ENCODE assay signal across 25 cellular contexts in the genomic region with DNA sequence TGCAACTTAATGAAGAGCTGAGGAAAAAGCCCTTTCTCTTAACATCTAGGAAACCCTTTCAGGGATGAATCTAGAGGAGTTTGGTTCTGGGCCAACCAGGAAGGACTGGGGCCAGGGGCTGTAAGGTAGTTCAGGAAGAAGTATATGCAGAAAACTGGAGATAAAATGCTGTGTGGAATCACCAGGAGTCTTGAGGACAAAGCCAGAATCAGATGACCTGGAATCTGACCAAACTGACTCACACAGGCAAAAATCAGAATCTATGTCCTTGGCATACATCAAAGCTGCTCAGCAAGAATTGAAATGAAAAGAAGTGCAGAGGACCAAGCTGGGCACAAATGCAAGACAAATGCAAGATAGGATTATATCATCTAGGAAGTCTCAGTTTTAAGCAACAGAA. TPM values are rescaled to one million over a fixed set of nuclear protein-coding genes. Genes with fewer than 3 reads are reported as not detected.
DNase-seq lines count a peak whose midpoint lies in the region; ATAC-seq, FAIRE-seq and TF ChIP-seq lines count a peak whose summit lies in the region.
"Had no signal": no experiment of that assay in that cellular context is flagged by ENCODE, and none has a peak within 500 bp of the region (broad histone marks: within the 10 kb centered on the region; RNA-seq: fewer than 3 reads in every experiment).

No MANE protein-coding gene starts in this region.

- H3K27ac ChIP-seq in breast epithelium: no peak overlapping the region
- peak overlapping the region in 3 of 5 donors; percentile 4 to 72 (median 63) for H3K27ac ChIP-seq in adrenal gland
- H3K27ac ChIP-seq in stomach smooth muscle (ENCODE audit: low read length): peak overlapping the region; percentile 46
- H3K27ac ChIP-seq in CD8-positive, alpha-beta T cell (ENCODE audit: low read depth, low read length): no peak overlapping the region
- H3K27ac ChIP-seq: A549, colonic mucosa, HL-60, parathyroid adenoma, PC-9, spleen had no signal

- DNase-seq in MCF 10A (ENCODE audit: unreplicated experiment): peak; percentile 31
- no peak for DNase-seq in breast epithelium (ENCODE audit: low spot score in 2 of 2)
- DNase-seq in adrenal gland: peak; percentile 52 to 82 (median 74)
- DNase-seq in fibroblast of peridontal ligament (ENCODE audit: extremely low read depth): peak; percentile 38
- DNase-seq in CD8-positive, alpha-beta T cell: no peak
- no peak for DNase-seq in epidermal melanocyte (ENCODE audit: insufficient read length, low spot score)
- DNase-seq in GM12892 (ENCODE audit: insufficient read length): no peak
- DNase-seq: activated CD4-positive, alpha-beta memory T cell treated with anti-CD3 and anti-CD28 coated beads, Interleukin-2, amount 10 ng/mL, durations not matched to agents 7 days and 5 days; activated naive CD8-positive, alpha-beta T cell treated with anti-CD3 and anti-CD28 coated beads, Interleukin-2, amount 10 ng/mL, durations not matched to agents 7 days and 5 days; activated T-cell treated with anti-CD3 and anti-CD28 coated beads, Interleukin-2, amount 50 U/mL, for 48 hours; colonic mucosa; GF-D8; hippocampal formation; KG1; left cardiac atrium; NCI-H1436; NCI-H526; spleen had no signal

- H3K4me1 ChIP-seq in breast epithelium: no peaks in the 10 kb centered on the region
- peaks cover 13 to 18% of the 10 kb centered on the region in 2 donors for H3K4me1 ChIP-seq in adrenal gland (replicated peaks in 1 of 2)
- peaks cover 16% of the 10 kb centered on the region for H3K4me1 ChIP-seq in stomach smooth muscle (ENCODE audit: control insufficient read depth, insufficient read depth, low read length)
- no peaks in the 10 kb centered on the region for H3K4me1 ChIP-seq in CD8-positive, alpha-beta T cell (ENCODE audit: insufficient read depth, low read length)
- H3K4me1 ChIP-seq: A549, colonic mucosa, parathyroid adenoma had no signal

- H3K36me3 ChIP-seq in breast epithelium (no peaks in the 10 kb centered on the region), adrenal gland (replicated peaks in 1 of 2) (no peaks in the 10 kb centered on the region), stomach smooth muscle (ENCODE audit: control insufficient read depth in 2 of 2, insufficient read depth in 2 of 2, low read length in 2 of 2) (no peaks in the 10 kb centered on the region)
- no peaks in the 10 kb centered on the region for H3K36me3 ChIP-seq in CD8-positive, alpha-beta T cell (ENCODE audit: insufficient read depth, low read length)
- H3K36me3 ChIP-seq: colonic mucosa, spleen had no signal

- H3K27me3 ChIP-seq in breast epithelium (no peaks in the 10 kb centered on the region), adrenal gland (no peaks in the 10 kb centered on the region), stomach smooth muscle (ENCODE audit: control insufficient read depth in 1 of 2, insufficient read depth in 2 of 2, low read length in 2 of 2) (no peaks in the 10 kb centered on the region)
- H3K27me3 ChIP-seq in CD8-positive, alpha-beta T cell (ENCODE audit: insufficient read depth, low read length): no peaks in the 10 kb centered on the region
- H3K27me3 ChIP-seq: colonic mucosa, spleen had no signal

- no peak for FAIRE-seq in GM12892 (lab: Jason Lieb, UNC)
- FAIRE-seq: A549, TTC549 had no signal

- H3K9me3 ChIP-seq in breast epithelium: no peaks in the 10 kb centered on the region
- H3K9me3 ChIP-seq in adrenal gland (replicated peaks in 1 of 3): no peaks in the 10 kb centered on the region
- H3K9me3 ChIP-seq in stomach smooth muscle (ENCODE audit: control insufficient read depth in 2 of 2, low read length in 2 of 2): no peaks in the 10 kb centered on the region
- H3K9me3 ChIP-seq in CD8-positive, alpha-beta T cell (ENCODE audit: low read length): no peaks in the 10 kb centered on the region
- H3K9me3 ChIP-seq: A549, colonic mucosa, spleen had no signal

- H3K4me1 Mint-ChIP-seq in MCF 10A (ENCODE audit: insufficient read depth, unreplicated experiment): peaks cover 6% of the 10 kb centered on the region
- H3K4me1 Mint-ChIP-seq in CD8-positive, alpha-beta T cell (ENCODE audit: low read depth): peaks cover 2% of the 10 kb centered on the region
- H3K4me1 Mint-ChIP-seq: activated CD4-positive, alpha-beta memory T cell treated with anti-CD3 and anti-CD28 coated beads, Interleukin-2, amount 10 ng/mL, durations not matched to agents 7 days and 5 days; activated naive CD8-positive, alpha-beta T cell treated with anti-CD3 and anti-CD28 coated beads, Interleukin-2, amount 10 ng/mL, durations not matched to agents 7 days and 5 days had no signal

- H3K4me3 ChIP-seq in breast epithelium: no peak overlapping the region
- no peak overlapping the region for H3K4me3 ChIP-seq in adrenal gland
- H3K4me3 ChIP-seq in stomach smooth muscle (ENCODE audit: low read length in 2 of 2): peak overlapping the region in 1 of 2 donors; percentile 29
- no peak overlapping the region for H3K4me3 ChIP-seq in CD8-positive, alpha-beta T cell (ENCODE audit: low read depth, low read length)
- H3K4me3 ChIP-seq: A549, colonic mucosa, PC-9, spleen had no signal

- TF ChIP-seq POLR2A in breast epithelium (IDR thresholded peaks at IDR 0.05) (no peak), adrenal gland (IDR thresholded peaks at IDR 0.05) (peak in 1 of 2 donors; percentile 26), GM12892 (IDR thresholded peaks at IDR 0.05; ENCODE audit: low read depth, low read length) (no peak)

- BruUV-seq in MCF 10A (replicated peaks; lab: Mats Ljungman, UMichigan): no TSS peak

- no peak for ATAC-seq in CD8-positive, alpha-beta T cell
- ATAC-seq: A549; stimulated activated memory B cell treated with anti-CD40 and anti-IgM and Interleukin-4, amounts not matched to agents 10 μg/mL and 1 μg/mL and 100 μg/mL, for 72 hours had no signal

- H3K9ac ChIP-seq in stomach smooth muscle (ENCODE audit: low read length in 2 of 2): no peak overlapping the region
- H3K9ac ChIP-seq: parathyroid adenoma had no signal

- no peak overlapping the region for H3K4me3 Mint-ChIP-seq in MCF 10A (ENCODE audit: unreplicated experiment)
- no peak overlapping the region for H3K4me3 Mint-ChIP-seq in CD8-positive, alpha-beta T cell
- H3K4me3 Mint-ChIP-seq: activated CD4-positive, alpha-beta memory T cell treated with anti-CD3 and anti-CD28 coated beads, Interleukin-2, amount 10 ng/mL, durations not matched to agents 7 days and 5 days; activated naive CD8-positive, alpha-beta T cell treated with anti-CD3 and anti-CD28 coated beads, Interleukin-2, amount 10 ng/mL, durations not matched to agents 7 days and 5 days; stimulated activated memory B cell treated with anti-CD40 and anti-IgM and Interleukin-4, amounts not matched to agents 10 μg/mL and 1 μg/mL and 100 μg/mL, for 72 hours had no signal

- no peak for TF ChIP-seq CTCF in MCF 10A (IDR thresholded peaks at IDR 0.05; ENCODE audit: unreplicated experiment)
- no peak for TF ChIP-seq CTCF in breast epithelium (IDR thresholded peaks at IDR 0.05)
- no peak for TF ChIP-seq CTCF in adrenal gland (IDR thresholded peaks at IDR 0.05)
- TF ChIP-seq CTCF in CD8-positive, alpha-beta T cell (IDR thresholded peaks at IDR 0.05): no peak

- no peaks in the 10 kb centered on the region for H3K9me3 Mint-ChIP-seq in MCF 10A (ENCODE audit: unreplicated experiment)
- H3K9me3 Mint-ChIP-seq in CD8-positive, alpha-beta T cell: no peaks in the 10 kb centered on the region
- H3K9me3 Mint-ChIP-seq: activated CD4-positive, alpha-beta memory T cell treated with anti-CD3 and anti-CD28 coated beads, Interleukin-2, amount 10 ng/mL, durations not matched to agents 7 days and 5 days; activated naive CD8-positive, alpha-beta T cell treated with anti-CD3 and anti-CD28 coated beads, Interleukin-2, amount 10 ng/mL, durations not matched to agents 7 days and 5 days; stimulated activated memory B cell treated with anti-CD40 and anti-IgM and Interleukin-4, amounts not matched to agents 10 μg/mL and 1 μg/mL and 100 μg/mL, for 72 hours had no signal

- intact Hi-C loops in MCF 10A (cut with micrococcal nuclease) (no loop called here), breast epithelium (cut with DNase I; ENCODE audit: low total_unique reads) (no loop called here), adrenal gland (cut with DNase I) (no loop called here)
- intact Hi-C loops in CD8-positive, alpha-beta T cell (cut with DNase I, micrococcal nuclease): no loop called here

- H3K27ac Mint-ChIP-seq in MCF 10A (ENCODE audit: low read depth, unreplicated experiment): no peak overlapping the region
- H3K27ac Mint-ChIP-seq in CD8-positive, alpha-beta T cell: no peak overlapping the region
- H3K27ac Mint-ChIP-seq: activated CD4-positive, alpha-beta memory T cell treated with anti-CD3 and anti-CD28 coated beads, Interleukin-2, amount 10 ng/mL, durations not matched to agents 7 days and 5 days; activated naive CD8-positive, alpha-beta T cell treated with anti-CD3 and anti-CD28 coated beads, Interleukin-2, amount 10 ng/mL, durations not matched to agents 7 days and 5 days; stimulated activated memory B cell treated with anti-CD40 and anti-IgM and Interleukin-4, amounts not matched to agents 10 μg/mL and 1 μg/mL and 100 μg/mL, for 72 hours had no signal

- H3K36me3 Mint-ChIP-seq in MCF 10A (ENCODE audit: insufficient read depth, unreplicated experiment): no peaks in the 10 kb centered on the region
- H3K36me3 Mint-ChIP-seq in CD8-positive, alpha-beta T cell: no peaks in the 10 kb centered on the region
- H3K36me3 Mint-ChIP-seq: activated naive CD8-positive, alpha-beta T cell treated with anti-CD3 and anti-CD28 coated beads, Interleukin-2, amount 10 ng/mL, durations not matched to agents 7 days and 5 days; stimulated activated memory B cell treated with anti-CD40 and anti-IgM and Interleukin-4, amounts not matched to agents 10 μg/mL and 1 μg/mL and 100 μg/mL, for 72 hours had no signal

- CTCF ChIA-PET in MCF 10A (lab: Yijun Ruan, JAX): no interaction called here
- CTCF ChIA-PET in CD8-positive, alpha-beta T cell (lab: Charles Lee): no interaction called here

- H3K27me3 Mint-ChIP-seq in MCF 10A (ENCODE audit: insufficient read depth, unreplicated experiment): peaks cover 52% of the 10 kb centered on the region
- H3K27me3 Mint-ChIP-seq in CD8-positive, alpha-beta T cell (ENCODE audit: low read depth): peaks cover 2% of the 10 kb centered on the region

- POLR2A ChIA-PET in MCF 10A (lab: Yijun Ruan, JAX): no interaction called here
- POLR2A ChIA-PET in CD8-positive, alpha-beta T cell (lab: Charles Lee): no interaction called here

RNA-seq across cellular contexts. Expression of a gene that starts 59.4 kb away (rescaled TPM):
- total RNA-seq in MCF 10A (2022): 52.7 and 61.0 TPM in 2 replicates
- 10 to 100 TPM; 59.4 to 76.4 (median 76.2) TPM for total RNA-seq in breast epithelium
- 10 to 100 TPM; 51.1 to 78.6 (median 58.4) TPM for total RNA-seq in adrenal gland
- polyA plus RNA-seq in adrenal gland: 10 to 100 TPM; 26.7 to 71.0 (median 27.6) TPM
- 10 to 100 TPM; 35.0 to 39.0 TPM for total RNA-seq in CD8-positive, alpha-beta T cell
- 64.7 TPM for polyA plus RNA-seq in GM12892 (2012; ENCODE audit: missing spikeins)

Comparison
In these comparisons a context has a peak if more than half of its experiments do, and no peak if none do; other contexts are left out.
1. DNase-seq: peak in MCF 10A (single experiment), adrenal gland (7 of 7) and fibroblast of peridontal ligament (single experiment); none in breast epithelium (0 of 2), CD8-positive, alpha-beta T cell (0 of 7), epidermal melanocyte (single experiment) and GM12892 (single experiment).
2. H3K27ac ChIP-seq: peak in adrenal gland (3 of 5) and stomach smooth muscle (single experiment); none in breast epithelium (0 of 2) and CD8-positive, alpha-beta T cell (single experiment).